ENCODE assay signal across 8 cellular contexts in genomic region chr17:75940727-75941441, GRCh38. TPM values are rescaled to one million over a fixed set of nuclear protein-coding genes. Genes with fewer than 3 reads are reported as not detected.
DNase-seq lines count a peak whose midpoint lies in the region; ATAC-seq, FAIRE-seq and TF ChIP-seq lines count a peak whose summit lies in the region.

Gene FBF1, minus strand, starts transcription at chr17:75941042. Its CDS starts 2,893 bp downstream, at chr17:75938149.

- TF ChIP-seq CTCF in fibroblast of pulmonary artery (IDR thresholded peaks at IDR 0.05; ENCODE audit: low read length, missing control alignments): no peak

- peak within 1 kb of the TSS; percentile 97 for H3K4me3 Mint-ChIP-seq in natural killer cell treated with Interleukin-12 subunit alpha and Interleukin-12 subunit beta and Interleukin-15 and Interleukin-18, amount 100 ng/mL, for 72 hours

- FAIRE-seq in H54 (lab: Jason Lieb, UNC): peak; percentile 6

- no peaks in the 10 kb centered on the region for H3K36me3 Mint-ChIP-seq in natural killer cell treated with Interleukin-12 subunit alpha and Interleukin-12 subunit beta and Interleukin-15 and Interleukin-18, amount 100 ng/mL, for 72 hours

- H3K27ac Mint-ChIP-seq in natural killer cell treated with Interleukin-12 subunit alpha and Interleukin-12 subunit beta and Interleukin-15 and Interleukin-18, amount 100 ng/mL, for 72 hours: peak within 1 kb of the TSS; percentile 70 to 79

- H3K27me3 Mint-ChIP-seq in natural killer cell treated with Interleukin-12 subunit alpha and Interleukin-12 subunit beta and Interleukin-15 and Interleukin-18, amount 100 ng/mL, for 72 hours: no peaks in the 10 kb centered on the region

- DNase-seq in EH (ENCODE audit: low read depth): peak; percentile 96
- DNase-seq in H54 (ENCODE audit: insufficient read length, low spot score): peak; percentile 99
- peak; percentile 95 for DNase-seq in M059J (ENCODE audit: low read depth)
- DNase-seq in activated T-helper 9 cell treated with anti-CD3 and anti-CD28 coated beads, Interleukin-2, amount 50 U/mL, for 16 hours (ENCODE audit: low read depth): peak; percentile 83
- peak; percentile 94 for DNase-seq in fibroblast of pulmonary artery (ENCODE audit: low read depth)
- peak; percentile 93 for DNase-seq in natural killer cell treated with Interleukin-12 subunit alpha and Interleukin-12 subunit beta and Interleukin-15 and Interleukin-18, amount 100 ng/mL, for 72 hours (ENCODE audit: low spot score)
- peak; percentile 84 for DNase-seq in stimulated activated naive CD4-positive, alpha-beta T cell treated with Interleukin-2 at 50 U/mL for 16 hours (lab: John Stamatoyannopoulos, UW)

- peak within 1 kb of the TSS; percentile 85 for H3K4me3 ChIP-seq in fibroblast of pulmonary artery (replicated peaks; ENCODE audit: low read depth, low read length)

- TF ChIP-seq POLR2A in H54 (IDR thresholded peaks at IDR 0.05; ENCODE audit: low read depth, low read length): peak; percentile 99
- peak; percentile 87 for TF ChIP-seq POLR2A in Raji (IDR thresholded peaks at IDR 0.05; ENCODE audit: insufficient read depth, low read depth, low read length)

- H3K4me1 Mint-ChIP-seq in natural killer cell treated with Interleukin-12 subunit alpha and Interleukin-12 subunit beta and Interleukin-15 and Interleukin-18, amount 100 ng/mL, for 72 hours (ENCODE audit: low read depth in 2 of 2): peaks cover 6 to 9% of the 10 kb centered on the region in 2 donors

- H3K9me3 Mint-ChIP-seq in natural killer cell treated with Interleukin-12 subunit alpha and Interleukin-12 subunit beta and Interleukin-15 and Interleukin-18, amount 100 ng/mL, for 72 hours: no peaks in the 10 kb centered on the region

- ATAC-seq in natural killer cell treated with Interleukin-12 subunit alpha and Interleukin-12 subunit beta and Interleukin-15 and Interleukin-18, amount 100 ng/mL, for 72 hours: peak; percentile 99 to 100

RNA-seq across cellular contexts. Expression of gene FBF1, which starts in this region (rescaled TPM):
- total RNA-seq in M059J (2014; rRNA removed; shearing (Covaris generic)): 14.4 and 18.7 TPM in 2 replicates
- 10 to 100 TPM; 10.2 to 34.4 TPM for total RNA-seq in natural killer cell treated with Interleukin-12 subunit alpha and Interleukin-12 subunit beta and Interleukin-15 and Interleukin-18, amount 100 ng/mL, for 72 hours

Comparison
In these comparisons a context has a peak if more than half of its experiments do, and no peak if none do; other contexts are left out.
1. Peak in every context shown above with its lines: DNase-seq, ATAC-seq and H3K4me3 ChIP-seq.